In the genomic region with DNA sequence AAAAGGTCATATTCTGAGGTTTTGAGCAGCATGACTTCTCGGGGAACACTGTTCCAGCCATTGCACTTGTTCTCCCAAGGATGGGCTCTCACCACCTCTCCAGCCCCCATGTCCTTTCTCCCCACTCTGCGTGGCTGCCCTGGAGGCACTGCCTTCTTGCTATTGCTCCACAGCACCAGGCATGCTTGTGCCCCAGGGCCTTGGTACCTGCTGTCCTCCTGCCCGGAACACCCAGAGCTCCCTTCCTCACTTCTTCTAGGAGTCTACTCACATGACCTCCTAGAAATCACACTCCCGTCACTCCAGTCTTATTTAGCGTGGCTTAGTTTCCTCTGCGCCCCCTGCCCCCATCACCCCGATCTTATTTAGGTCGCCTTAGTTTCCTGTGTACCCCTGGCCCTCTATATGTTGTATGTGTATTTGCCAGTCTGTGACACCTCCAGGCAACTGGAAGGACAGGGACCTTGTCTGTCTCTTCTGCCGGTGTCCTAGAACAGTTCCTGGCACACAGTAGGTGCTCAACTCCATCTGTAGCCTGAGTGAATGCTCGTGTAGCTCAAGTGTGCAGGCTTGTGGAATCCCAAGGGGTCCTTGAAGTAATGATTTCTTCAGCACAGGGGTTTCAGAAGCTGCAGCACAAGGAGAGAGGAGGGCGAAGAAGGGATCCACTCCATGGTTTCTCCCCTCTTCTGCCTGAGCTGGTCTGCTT, we compare ENCODE assay signal across 18 cellular contexts.
DNase-seq lines count a peak whose midpoint lies in the region; ATAC-seq and TF ChIP-seq lines count a peak whose summit lies in the region.
"Had no signal": no experiment of that assay in that cellular context is flagged by ENCODE, and none has a peak within 500 bp of the region (broad histone marks: within the 10 kb centered on the region; RNA-seq: fewer than 3 reads in every experiment).

No MANE protein-coding gene starts in this region.

- no peaks in the 10 kb centered on the region for H3K9me3 ChIP-seq in CD4-positive, CD25-positive, alpha-beta regulatory T cell (ENCODE audit: control insufficient read depth in 2 of 2, low read length in 2 of 2)
- H3K9me3 ChIP-seq in SJSA1 (replicated peaks) (no peaks in the 10 kb centered on the region), lower lobe of right lung (no peaks in the 10 kb centered on the region), testis (no peaks in the 10 kb centered on the region)
- H3K9me3 ChIP-seq: spleen had no signal

- peak overlapping the region in 2 of 3 donors; percentile 57 to 72 for H3K27ac Mint-ChIP-seq in CD4-positive, CD25-positive, alpha-beta regulatory T cell
- no peak overlapping the region for H3K27ac Mint-ChIP-seq in natural killer cell treated with Interleukin-12 subunit alpha and Interleukin-12 subunit beta and Interleukin-15 and Interleukin-18, amount 100 ng/mL, for 72 hours
- H3K27ac Mint-ChIP-seq: activated naive CD8-positive, alpha-beta T cell treated with anti-CD3 and anti-CD28 coated beads for 36 hours; stimulated activated memory B cell treated with anti-CD40 and anti-IgM and Interleukin-4, amounts not matched to agents 10 μg/mL and 1 μg/mL and 100 μg/mL, for 72 hours had no signal

- H3K4me3 Mint-ChIP-seq in CD4-positive, CD25-positive, alpha-beta regulatory T cell, result no peak overlapping the region
- H3K4me3 Mint-ChIP-seq in natural killer cell treated with Interleukin-12 subunit alpha and Interleukin-12 subunit beta and Interleukin-15 and Interleukin-18, amount 100 ng/mL, for 72 hours, result no peak overlapping the region
- H3K4me3 Mint-ChIP-seq: activated naive CD8-positive, alpha-beta T cell treated with anti-CD3 and anti-CD28 coated beads for 36 hours; central memory CD8-positive, alpha-beta T cell; stimulated activated memory B cell treated with anti-CD40 and anti-IgM and Interleukin-4, amounts not matched to agents 10 μg/mL and 1 μg/mL and 100 μg/mL, for 72 hours had no signal

- H3K36me3 ChIP-seq in CD4-positive, CD25-positive, alpha-beta regulatory T cell (ENCODE audit: control insufficient read depth, insufficient read depth, low read length), result no peaks in the 10 kb centered on the region
- H3K36me3 ChIP-seq in SJSA1 (no peaks in the 10 kb centered on the region), lower lobe of right lung (no peaks in the 10 kb centered on the region), testis (ENCODE audit: low read depth, missing control alignments) (no peaks in the 10 kb centered on the region)
- H3K36me3 ChIP-seq: spleen had no signal

- DNase-seq in CD4-positive, CD25-positive, alpha-beta regulatory T cell, result no peak
- DNase-seq in SJSA1 (ENCODE audit: low read depth in 1 of 2, low spot score in 2 of 2) (no peak), lower lobe of right lung (no peak), testis (no peak), cerebellar cortex (ENCODE audit: low spot score) (no peak), erythroblast (lab: John Stamatoyannopoulos, UW) (no peak)
- DNase-seq in effector CD8-positive, alpha-beta T cell (lab: John Stamatoyannopoulos, UW), result no peak
- DNase-seq in natural killer cell treated with Interleukin-12 subunit alpha and Interleukin-12 subunit beta and Interleukin-15 and Interleukin-18, amount 100 ng/mL, for 72 hours (ENCODE audit: low spot score), result no peak
- DNase-seq: activated CD4-positive, alpha-beta T cell treated with anti-CD3 and anti-CD28 coated beads, Interleukin-2, amount 50 U/mL, for 1 hour; activated naive CD8-positive, alpha-beta T cell treated with anti-CD3 and anti-CD28 coated beads for 36 hours; DMS79 treated with DMSO at 0.1 percent for 48 hours; Karpas-422; NCI-H1417 treated with DMSO at 0.1 percent for 48 hours; SHP77; spleen; T-helper 9 cell had no signal

- 88% methylated on average over 11 of the region's 11 CpGs for WGBS in testis, 2 donors

- intact Hi-C loops in lower lobe of right lung (cut with DNase I) (no loop called here), testis (cut with DNase I; ENCODE audit: low total_unique reads) (no loop called here)

- no peaks in the 10 kb centered on the region for H3K4me1 ChIP-seq in CD4-positive, CD25-positive, alpha-beta regulatory T cell (ENCODE audit: control insufficient read depth, insufficient read depth, low read length, poor library complexity, severe bottlenecking)
- H3K4me1 ChIP-seq in SJSA1 (replicated peaks) (peaks cover 58% of the 10 kb centered on the region), lower lobe of right lung (peaks cover 24% of the 10 kb centered on the region), testis (peaks cover 34% of the 10 kb centered on the region)

- no peaks in the 10 kb centered on the region for H3K27me3 ChIP-seq in CD4-positive, CD25-positive, alpha-beta regulatory T cell (ENCODE audit: control insufficient read depth, insufficient read depth, low read length)
- H3K27me3 ChIP-seq in SJSA1 (replicated peaks) (no peaks in the 10 kb centered on the region), lower lobe of right lung (ENCODE audit: low read depth) (no peaks in the 10 kb centered on the region), testis (no peaks in the 10 kb centered on the region)
- H3K27me3 ChIP-seq: spleen had no signal

- no peaks in the 10 kb centered on the region for H3K36me3 Mint-ChIP-seq in CD4-positive, CD25-positive, alpha-beta regulatory T cell
- no peaks in the 10 kb centered on the region for H3K36me3 Mint-ChIP-seq in natural killer cell treated with Interleukin-12 subunit alpha and Interleukin-12 subunit beta and Interleukin-15 and Interleukin-18, amount 100 ng/mL, for 72 hours
- H3K36me3 Mint-ChIP-seq: activated naive CD8-positive, alpha-beta T cell treated with anti-CD3 and anti-CD28 coated beads for 36 hours; stimulated activated memory B cell treated with anti-CD40 and anti-IgM and Interleukin-4, amounts not matched to agents 10 μg/mL and 1 μg/mL and 100 μg/mL, for 72 hours had no signal

- no peaks in the 10 kb centered on the region for H3K4me1 Mint-ChIP-seq in CD4-positive, CD25-positive, alpha-beta regulatory T cell
- H3K4me1 Mint-ChIP-seq in natural killer cell treated with Interleukin-12 subunit alpha and Interleukin-12 subunit beta and Interleukin-15 and Interleukin-18, amount 100 ng/mL, for 72 hours (ENCODE audit: low read depth in 2 of 2), result no peaks in the 10 kb centered on the region
- H3K4me1 Mint-ChIP-seq: activated naive CD8-positive, alpha-beta T cell treated with anti-CD3 and anti-CD28 coated beads for 36 hours; central memory CD8-positive, alpha-beta T cell had no signal

- ATAC-seq in CD4-positive, CD25-positive, alpha-beta regulatory T cell (ENCODE audit: low read depth in 2 of 2), result no peak
- ATAC-seq in lower lobe of right lung, result no peak
- ATAC-seq in natural killer cell treated with Interleukin-12 subunit alpha and Interleukin-12 subunit beta and Interleukin-15 and Interleukin-18, amount 100 ng/mL, for 72 hours, result no peak
- ATAC-seq: stimulated activated memory B cell treated with anti-CD40 and anti-IgM and Interleukin-4, amounts not matched to agents 10 μg/mL and 1 μg/mL and 100 μg/mL, for 72 hours had no signal

- peaks cover 0 to 2% (median 0%) of the 10 kb centered on the region in 7 donors for H3K9me3 Mint-ChIP-seq in CD4-positive, CD25-positive, alpha-beta regulatory T cell
- H3K9me3 Mint-ChIP-seq in natural killer cell treated with Interleukin-12 subunit alpha and Interleukin-12 subunit beta and Interleukin-15 and Interleukin-18, amount 100 ng/mL, for 72 hours, result no peaks in the 10 kb centered on the region
- H3K9me3 Mint-ChIP-seq: activated naive CD8-positive, alpha-beta T cell treated with anti-CD3 and anti-CD28 coated beads for 36 hours; central memory CD8-positive, alpha-beta T cell had no signal

- peaks cover 5% of the 10 kb centered on the region for H3K27me3 Mint-ChIP-seq in CD4-positive, CD25-positive, alpha-beta regulatory T cell
- H3K27me3 Mint-ChIP-seq in natural killer cell treated with Interleukin-12 subunit alpha and Interleukin-12 subunit beta and Interleukin-15 and Interleukin-18, amount 100 ng/mL, for 72 hours, result peaks cover 0 to 7% of the 10 kb centered on the region in 2 donors
- H3K27me3 Mint-ChIP-seq: activated naive CD8-positive, alpha-beta T cell treated with anti-CD3 and anti-CD28 coated beads for 36 hours; stimulated activated memory B cell treated with anti-CD40 and anti-IgM and Interleukin-4, amounts not matched to agents 10 μg/mL and 1 μg/mL and 100 μg/mL, for 72 hours had no signal

- H3K4me3 ChIP-seq in CD4-positive, CD25-positive, alpha-beta regulatory T cell (ENCODE audit: low read depth, low read length), result no peak overlapping the region
- H3K4me3 ChIP-seq in SJSA1, result no peak overlapping the region
- no peak overlapping the region for H3K4me3 ChIP-seq in lower lobe of right lung
- no peak overlapping the region for H3K4me3 ChIP-seq in testis
- H3K4me3 ChIP-seq: spleen had no signal

- no peak for TF ChIP-seq POLR2A in testis (IDR thresholded peaks at IDR 0.05)
- no peak for TF ChIP-seq POLR2A in erythroblast (IDR thresholded peaks at IDR 0.05; ENCODE audit: low read length)

- H3K27ac ChIP-seq in CD4-positive, CD25-positive, alpha-beta regulatory T cell (ENCODE audit: insufficient read depth, low read length, poor library complexity, severe bottlenecking), result no peak overlapping the region
- H3K27ac ChIP-seq in SJSA1, result peak overlapping the region; percentile 99
- peak overlapping the region; percentile 77 for H3K27ac ChIP-seq in lower lobe of right lung
- peak overlapping the region; percentile 3 to 66 for H3K27ac ChIP-seq in testis

- no peak for TF ChIP-seq CTCF in lower lobe of right lung (IDR thresholded peaks at IDR 0.05)
- TF ChIP-seq CTCF in testis (IDR thresholded peaks at IDR 0.05), result no peak

Comparison
In these comparisons a context has a peak if more than half of its experiments do, and no peak if none do; other contexts are left out.
1. H3K27ac Mint-ChIP-seq: peak in CD4-positive, CD25-positive, alpha-beta regulatory T cell (2 of 3); none in natural killer cell treated with Interleukin-12 subunit alpha and Interleukin-12 subunit beta and Interleukin-15 and Interleukin-18, amount 100 ng/mL, for 72 hours (0 of 2).